ENCODE assay signal across 1 cellular context in genomic region chr1:32635508-32636277, GRCh38.
TF ChIP-seq lines count a peak whose summit lies in the region.

No MANE protein-coding gene starts in this region.

TF ChIP-seq in WTC11, 78 proteins besides CTCF, POLR2A, EP300 and RAD21 (continued from another document):
- no peak for TF ChIP-seq MAX (CRISPR knock-in tag; IDR thresholded peaks at IDR 0.05)
- no peak for TF ChIP-seq NR2C2 (CRISPR knock-in tag; IDR thresholded peaks at IDR 0.05)
- no peak for TF ChIP-seq JAZF1 (CRISPR knock-in tag; IDR thresholded peaks at IDR 0.05)
- TF ChIP-seq TEAD4 (CRISPR knock-in tag; IDR thresholded peaks at IDR 0.05) = no peak
TF ChIP-seq in WTC11: peak in this region for 0.
